10 cellular contexts compared by ENCODE assay signal in the genomic region with DNA sequence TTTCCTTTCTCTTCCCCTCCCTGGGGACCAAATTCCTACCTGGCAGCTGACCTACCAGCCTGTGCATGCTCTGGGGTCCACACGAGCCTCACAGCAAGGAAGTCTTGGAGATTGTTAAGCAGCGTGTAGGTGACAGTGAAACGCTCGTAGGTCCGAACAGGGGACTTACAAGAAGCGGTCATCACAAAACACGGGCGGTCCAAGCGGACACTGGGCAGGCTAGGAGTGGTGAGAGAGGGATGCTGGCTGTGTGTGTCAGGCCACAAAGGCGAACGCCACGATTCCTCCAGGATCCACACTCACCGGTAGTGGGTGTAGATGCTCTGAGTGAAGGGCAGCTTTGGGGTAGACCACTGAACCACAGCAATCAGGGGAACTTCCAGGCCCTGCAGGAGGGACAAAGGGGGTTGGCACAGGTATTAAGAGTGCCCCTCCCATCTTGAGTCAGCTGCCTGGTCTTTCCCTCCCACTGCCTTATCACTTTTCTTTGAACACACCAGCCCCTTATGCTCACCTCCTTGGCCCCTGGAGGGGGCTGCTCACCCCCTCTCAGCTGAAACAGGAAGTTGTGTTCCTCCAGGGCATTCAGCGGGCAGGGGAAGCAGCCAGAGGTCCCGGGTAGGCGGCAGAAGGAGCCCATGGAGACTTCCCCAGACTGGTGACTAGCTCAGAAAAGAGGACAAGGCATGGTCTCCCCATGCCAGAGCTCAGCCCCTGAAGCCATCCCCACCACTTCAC. TPM values are rescaled to one million over a fixed set of nuclear protein-coding genes. Genes with fewer than 3 reads are reported as not detected.
DNase-seq lines count a peak whose midpoint lies in the region; ATAC-seq and TF ChIP-seq lines count a peak whose summit lies in the region.
"Had no signal": no experiment of that assay in that cellular context is flagged by ENCODE, and none has a peak within 500 bp of the region (broad histone marks: within the 10 kb centered on the region; RNA-seq: fewer than 3 reads in every experiment).

No MANE protein-coding gene starts in this region.

- H2BK120ac ChIP-seq in H9 (ENCODE audit: low read depth, low read length, poor library complexity, severe bottlenecking), result no peak overlapping the region

- no peak overlapping the region for H3K4me3 ChIP-seq in iPS-20b (ENCODE audit: low read length)

- H4K5ac ChIP-seq in H9 (ENCODE audit: insufficient read length, low read depth, low read length), result no peak overlapping the region

- H3K27ac Mint-ChIP-seq in H9 (no peak overlapping the region), WTC11 (no peak overlapping the region)

- no peak overlapping the region for H3K23ac ChIP-seq in H9 (ENCODE audit: insufficient read length, low read depth, low read length)

- H3K9me3 ChIP-seq in H9 (ENCODE audit: control insufficient read depth, low read depth, low read length) (no peaks in the 10 kb centered on the region), iPS-20b (ENCODE audit: insufficient read depth, low read depth, low read length) (no peaks in the 10 kb centered on the region)

- peak overlapping the region; percentile 75 to 82 for H3K4me3 Mint-ChIP-seq in H9
- H3K4me3 Mint-ChIP-seq in WTC11, result peak overlapping the region; percentile 75

- H3K36me3 ChIP-seq in iPS-20b (ENCODE audit: insufficient read depth, low read depth, low read length), result peaks cover 55% of the 10 kb centered on the region

- no peak for TF ChIP-seq CTCF in 22Rv1 (IDR thresholded peaks at IDR 0.05)
- no peak for TF ChIP-seq CTCF in H9 (conservative IDR thresholded peaks at IDR 0.05)
- TF ChIP-seq CTCF in WTC11 (IDR thresholded peaks at IDR 0.05), result no peak

- ATAC-seq in WTC11, result no peak
- ATAC-seq in HG02763 (IDR thresholded peaks at IDR 0.05; ENCODE audit: unreplicated experiment), result no peak
- ATAC-seq in GM18502 (IDR thresholded peaks at IDR 0.05; ENCODE audit: poor library complexity, unreplicated experiment), result no peak

- no peaks in the 10 kb centered on the region; the same call in 1 of the 2 replicates for H3K27me3 Mint-ChIP-seq in H9 (ENCODE audit: low read depth)
- no peaks in the 10 kb centered on the region for H3K27me3 Mint-ChIP-seq in WTC11 (ENCODE audit: low read depth)

- no peak overlapping the region for H2BK15ac ChIP-seq in H9 (ENCODE audit: low read depth, low read length)

- no peak for DNase-seq in H9
- DNase-seq in WTC11 (ENCODE audit: low spot score), result no peak
- DNase-seq in stimulated activated CD4-positive, alpha-beta T cell treated with anti-CD3 and anti-CD28 coated beads, Interleukin-2, amount 100 ng/mL, for 48 hours, result no peak
- DNase-seq in NCI-H510A (lab: John Stamatoyannopoulos, UW), result no peak
- DNase-seq: activated effector memory CD4-positive, alpha-beta T cell treated with Interleukin-2 at 50 U/mL for 16 hours; NCI-H524 had no signal

- H3K79me1 ChIP-seq in H9 (ENCODE audit: insufficient read depth, low read depth, low read length, poor library complexity, severe bottlenecking), result peaks cover 2% of the 10 kb centered on the region

- H3K23me2 ChIP-seq in H9 (ENCODE audit: insufficient read length, low read depth, low read length, poor library complexity, severe bottlenecking), result peaks cover 10% of the 10 kb centered on the region

- H3K9me3 Mint-ChIP-seq in H9 (no peaks in the 10 kb centered on the region), WTC11 (no peaks in the 10 kb centered on the region)

- H4K8ac ChIP-seq in H9 (replicated peaks; ENCODE audit: insufficient read length, low read depth, low read length), result no peak overlapping the region

- no peak overlapping the region for H2BK12ac ChIP-seq in H9 (ENCODE audit: insufficient read length, low read depth, low read length)

- H3K56ac ChIP-seq in H9 (ENCODE audit: insufficient read length, low read depth, low read length), result no peak overlapping the region

- no peak overlapping the region for H3T11ph ChIP-seq in H9 (ENCODE audit: low read length)

- H3K79me2 ChIP-seq in H9 (ENCODE audit: insufficient read depth, low read length), result no peaks in the 10 kb centered on the region

- H4K20me1 ChIP-seq in H9 (ENCODE audit: control insufficient read depth, insufficient read depth, insufficient read length), result no peaks in the 10 kb centered on the region

- peak overlapping the region; percentile 91 for H3K27ac ChIP-seq in 22Rv1
- no peak overlapping the region for H3K27ac ChIP-seq in H9 (ENCODE audit: insufficient read length, low read depth, low read length)
- H3K27ac ChIP-seq in iPS-20b (ENCODE audit: low read length), result no peak overlapping the region

- H3K4me1 ChIP-seq in H9 (ENCODE audit: insufficient read depth, low read length), result no peaks in the 10 kb centered on the region; the same call in 1 of the 2 replicates
- 0 out of 2 replicates have a peak, but pooled peaks cover 9% of the 10 kb centered on the region for H3K4me1 ChIP-seq in iPS-20b (ENCODE audit: insufficient read depth, low read length)

- no peak overlapping the region for H3K4ac ChIP-seq in H9 (ENCODE audit: low read depth, low read length)

- no peak overlapping the region for H2BK20ac ChIP-seq in H9 (ENCODE audit: low read depth, low read length, poor library complexity, severe bottlenecking)

- peaks cover 17 to 28% of the 10 kb centered on the region in 2 experiments for H3K4me1 Mint-ChIP-seq in H9
- H3K4me1 Mint-ChIP-seq in WTC11, result peaks cover 35% of the 10 kb centered on the region

- H3K36me3 Mint-ChIP-seq in H9 (ENCODE audit: insufficient read depth in 1 of 3, low read depth in 3 of 3) (peaks cover 21 to 54% (median 53%) of the 10 kb centered on the region in 3 experiments; a peak in 6 of 7 replicates), WTC11 (peaks cover 24% of the 10 kb centered on the region)

- no peak overlapping the region for H2BK5ac ChIP-seq in H9 (ENCODE audit: insufficient read length, low read length)

- H3K14ac ChIP-seq in H9 (ENCODE audit: insufficient read depth, low read length), result no peak overlapping the region

- peak overlapping the region; percentile 92 for H3K4me2 ChIP-seq in H9 (ENCODE audit: insufficient read depth, insufficient read length, low read length)

- CTCF ChIA-PET in WTC11 (lab: Charles Lee), result interaction anchor here (1.4 to 1.8 kb wide), 4 partner anchors 8 to 26 kb away, joined by 3 to 6 read pairs (median 6); a partner anchor contains a TSS

- WGBS in H9 (ENCODE audit: extremely low coverage, insufficient read length, low lambda C conversion rate), result no CpG with 5 or more reads among the region's 16 CpGs

- H4K91ac ChIP-seq in H9 (ENCODE audit: insufficient read length, low read depth, low read length), result no peak overlapping the region

- H3K27me3 ChIP-seq in H9 (ENCODE audit: insufficient read depth, low read length) (no peaks in the 10 kb centered on the region), iPS-20b (ENCODE audit: insufficient read depth, low read length) (no peaks in the 10 kb centered on the region)

- H3K9ac ChIP-seq in H9 (ENCODE audit: extremely low read depth, insufficient read length, low read length), result no peak overlapping the region
- H3K9ac ChIP-seq in iPS-20b (ENCODE audit: low read depth, low read length), result peak overlapping the region; percentile 72; the same call in 1 of the 2 replicates

- H2AFZ ChIP-seq in H9 (ENCODE audit: low read length), result no peak overlapping the region

- no peak overlapping the region for H2AK5ac ChIP-seq in H9 (ENCODE audit: insufficient read length, low read length)

- POLR2A ChIA-PET in WTC11 (lab: Charles Lee), result interaction anchor here (0.5 kb wide), 1 partner anchor 766 kb away, joined by 3 read pairs; no protein-coding TSS in a partner anchor

- no peak overlapping the region for H3K18ac ChIP-seq in H9 (ENCODE audit: insufficient read length, low read depth, low read length)

TF ChIP-seq in WTC11, 78 proteins besides CTCF, POLR2A, EP300 and RAD21 (continues in another document):
- TF ChIP-seq, protein P1, sequence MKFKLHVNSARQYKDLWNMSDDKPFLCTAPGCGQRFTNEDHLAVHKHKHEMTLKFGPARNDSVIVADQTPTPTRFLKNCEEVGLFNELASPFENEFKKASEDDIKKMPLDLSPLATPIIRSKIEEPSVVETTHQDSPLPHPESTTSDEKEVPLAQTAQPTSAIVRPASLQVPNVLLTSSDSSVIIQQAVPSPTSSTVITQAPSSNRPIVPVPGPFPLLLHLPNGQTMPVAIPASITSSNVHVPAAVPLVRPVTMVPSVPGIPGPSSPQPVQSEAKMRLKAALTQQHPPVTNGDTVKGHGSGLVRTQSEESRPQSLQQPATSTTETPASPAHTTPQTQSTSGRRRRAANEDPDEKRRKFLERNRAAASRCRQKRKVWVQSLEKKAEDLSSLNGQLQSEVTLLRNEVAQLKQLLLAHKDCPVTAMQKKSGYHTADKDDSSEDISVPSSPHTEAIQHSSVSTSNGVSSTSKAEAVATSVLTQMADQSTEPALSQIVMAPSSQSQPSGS (CRISPR knock-in tag; IDR thresholded peaks at IDR 0.05; ENCODE audit: borderline replicate concordance, low read depth), result no peak
- TF ChIP-seq ZNF121 (CRISPR knock-in tag; IDR thresholded peaks at IDR 0.05), result no peak
- TF ChIP-seq PRRX2 (CRISPR knock-in tag; IDR thresholded peaks at IDR 0.05), result no peak
- TF ChIP-seq, protein P2, sequence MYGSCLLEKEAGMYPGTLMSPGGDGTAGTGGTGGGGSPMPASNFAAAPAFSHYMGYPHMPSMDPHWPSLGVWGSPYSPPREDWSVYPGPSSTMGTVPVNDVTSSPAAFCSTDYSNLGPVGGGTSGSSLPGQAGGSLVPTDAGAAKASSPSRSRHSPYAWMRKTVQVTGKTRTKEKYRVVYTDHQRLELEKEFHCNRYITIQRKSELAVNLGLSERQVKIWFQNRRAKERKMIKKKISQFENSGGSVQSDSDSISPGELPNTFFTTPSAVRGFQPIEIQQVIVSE (CRISPR knock-in tag; IDR thresholded peaks at IDR 0.05; ENCODE audit: borderline replicate concordance), result no peak
- no peak for TF ChIP-seq NFYB (CRISPR knock-in tag; conservative IDR thresholded peaks at IDR 0.05; ENCODE audit: low read depth)

RNA-seq across cellular contexts. Expression of a gene that starts 2.0 kb away (rescaled TPM):
- total RNA-seq in H9 (2021), result 31.8 and 32.8 TPM in 2 replicates
- 25.0 to 28.0 TPM (median 25.1 TPM) in 3 replicates for total RNA-seq in WTC11 (2021)

RNA-seq across cellular contexts. Expression of a gene that starts 7.8 kb away (rescaled TPM):
- total RNA-seq in H9 (2021) (164 and 179 TPM in 2 replicates), WTC11 (2021) (199 to 235 TPM (median 227 TPM) in 3 replicates)

RNA-seq across cellular contexts. Expression of a gene that starts 11.9 kb away (rescaled TPM):
- total RNA-seq in H9 (2021) (6.0 and 7.0 TPM in 2 replicates), WTC11 (2021) (8.1 to 10.3 TPM (median 8.9 TPM) in 3 replicates)

RNA-seq across cellular contexts. Expression of a gene that starts 20.7 kb away (rescaled TPM):
- total RNA-seq in H9 (2021) (39.5 and 45.2 TPM in 2 replicates), WTC11 (2021) (52.1 to 63.9 TPM (median 63.0 TPM) in 3 replicates)

RNA-seq across cellular contexts. Expression of a gene that starts 21.2 kb away (rescaled TPM):
- total RNA-seq in H9 (2021) (2.6 and 3.1 TPM in 2 replicates), WTC11 (2021) (5.2 to 7.6 TPM (median 5.5 TPM) in 3 replicates)
